8 cellular contexts compared by ENCODE assay signal in the genomic region with DNA sequence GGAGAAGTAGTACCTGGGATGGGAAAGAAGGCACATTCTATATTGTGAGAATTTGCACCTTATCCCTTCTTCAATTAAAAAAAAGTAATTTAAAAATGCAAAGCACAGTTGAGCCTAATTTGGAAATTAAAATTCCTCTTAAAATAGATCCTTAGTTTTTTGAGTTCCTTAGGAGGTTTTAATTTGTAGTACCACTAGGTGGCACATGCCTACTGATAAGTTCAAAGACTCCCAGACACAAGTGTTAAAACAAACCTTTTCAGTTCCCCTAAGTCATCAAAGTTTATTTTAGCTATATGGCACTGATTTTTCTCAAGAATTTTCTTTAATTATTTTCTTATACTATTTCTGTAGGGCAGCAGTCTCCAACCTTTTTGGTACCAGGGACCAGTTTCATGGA.
DNase-seq lines count a peak whose midpoint lies in the region; ATAC-seq and TF ChIP-seq lines count a peak whose summit lies in the region.

No MANE protein-coding gene starts in this region.

- DNase-seq in G401 (ENCODE audit: low spot score) (peak; percentile 35), NCI-H146 (lab: John Stamatoyannopoulos, UW) (peak; percentile 49), astrocyte of the spinal cord (ENCODE audit: low read depth, low spot score) (peak; percentile 64), left kidney (ENCODE audit: low read depth, low spot score) (peak; percentile 70), DMS153 (lab: John Stamatoyannopoulos, UW) (no peak), NCI-H2107 treated with DMSO at 0.1 percent for 48 hours (lab: John Stamatoyannopoulos, UW; ENCODE audit: unreplicated experiment) (no peak)
- DNase-seq in activated CD4-positive, alpha-beta T cell treated with anti-CD3 and anti-CD28 coated beads, Interleukin-2, amount 50 U/mL, for 4 hours, result no peak

- peak; percentile 52 for TF ChIP-seq CTCF in astrocyte of the spinal cord (IDR thresholded peaks at IDR 0.05; ENCODE audit: low read depth, low read length)

- no peak overlapping the region for H3K4me3 ChIP-seq in astrocyte of the spinal cord (ENCODE audit: low read depth, low read length)

- ATAC-seq in GM21786 (IDR thresholded peaks at IDR 0.05; ENCODE audit: unreplicated experiment), result peak; percentile 69

- in situ Hi-C loops in G401 (cut with HindIII; ENCODE audit: low sequenced_read_pairs), result no loop called here
- in situ Hi-C loops in astrocyte of the spinal cord (cut with HindIII; ENCODE audit: low sequenced_read_pairs), result no loop called here

Comparison
In these comparisons a context has a peak if more than half of its experiments do, and no peak if none do; other contexts are left out.
1. DNase-seq: peak in G401 (single experiment), NCI-H146 (single experiment), astrocyte of the spinal cord (single experiment) and left kidney (single experiment); none in DMS153 (single experiment), activated CD4-positive, alpha-beta T cell treated with anti-CD3 and anti-CD28 coated beads, Interleukin-2, amount 50 U/mL, for 4 hours (0 of 2) and NCI-H2107 treated with DMSO at 0.1 percent for 48 hours (single experiment).